ENCODE assay signal across 2 cellular contexts in the genomic region with DNA sequence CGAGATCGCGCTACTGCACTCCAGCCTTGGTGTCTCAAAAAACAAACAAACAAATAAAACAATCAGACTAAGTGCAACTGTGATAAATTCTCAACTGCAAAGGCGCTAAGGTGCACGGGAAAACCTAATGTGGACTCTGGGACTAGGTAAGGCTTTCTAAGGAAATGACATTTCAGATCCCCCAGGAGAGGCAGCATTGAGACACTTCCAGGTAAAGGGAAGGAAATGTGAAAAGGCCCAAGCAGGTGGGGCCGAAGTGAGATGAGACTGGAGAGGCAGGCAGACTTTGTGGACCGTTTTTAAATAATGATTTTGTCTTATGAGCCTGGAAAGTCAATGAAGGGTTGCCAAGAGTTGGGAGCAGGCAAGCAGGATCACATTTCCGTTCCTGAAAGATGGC.
TF ChIP-seq lines count a peak whose summit lies in the region.

No MANE protein-coding gene starts in this region.

TF ChIP-seq in SK-N-SH, 30 proteins besides CTCF, POLR2A, EP300 and RAD21 (continued from another document):
- TF ChIP-seq, protein P1, sequence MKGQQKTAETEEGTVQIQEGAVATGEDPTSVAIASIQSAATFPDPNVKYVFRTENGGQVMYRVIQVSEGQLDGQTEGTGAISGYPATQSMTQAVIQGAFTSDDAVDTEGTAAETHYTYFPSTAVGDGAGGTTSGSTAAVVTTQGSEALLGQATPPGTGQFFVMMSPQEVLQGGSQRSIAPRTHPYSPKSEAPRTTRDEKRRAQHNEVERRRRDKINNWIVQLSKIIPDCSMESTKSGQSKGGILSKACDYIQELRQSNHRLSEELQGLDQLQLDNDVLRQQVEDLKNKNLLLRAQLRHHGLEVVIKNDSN (IDR thresholded peaks at IDR 0.05; ENCODE audit: borderline replicate concordance, low read depth) = no peak
- TF ChIP-seq NRF1 (IDR thresholded peaks at IDR 0.05; ENCODE audit: low read depth, low read length) = no peak
- no peak for TF ChIP-seq GATA2 (CRISPR knock-in tag; IDR thresholded peaks at IDR 0.05)

TF ChIP-seq in SK-N-SH treated with all-trans-retinoic acid at 6 μM for 48 hours, 23 proteins besides CTCF, POLR2A, EP300 and RAD21 (continued from another document):
- TF ChIP-seq, protein P2, sequence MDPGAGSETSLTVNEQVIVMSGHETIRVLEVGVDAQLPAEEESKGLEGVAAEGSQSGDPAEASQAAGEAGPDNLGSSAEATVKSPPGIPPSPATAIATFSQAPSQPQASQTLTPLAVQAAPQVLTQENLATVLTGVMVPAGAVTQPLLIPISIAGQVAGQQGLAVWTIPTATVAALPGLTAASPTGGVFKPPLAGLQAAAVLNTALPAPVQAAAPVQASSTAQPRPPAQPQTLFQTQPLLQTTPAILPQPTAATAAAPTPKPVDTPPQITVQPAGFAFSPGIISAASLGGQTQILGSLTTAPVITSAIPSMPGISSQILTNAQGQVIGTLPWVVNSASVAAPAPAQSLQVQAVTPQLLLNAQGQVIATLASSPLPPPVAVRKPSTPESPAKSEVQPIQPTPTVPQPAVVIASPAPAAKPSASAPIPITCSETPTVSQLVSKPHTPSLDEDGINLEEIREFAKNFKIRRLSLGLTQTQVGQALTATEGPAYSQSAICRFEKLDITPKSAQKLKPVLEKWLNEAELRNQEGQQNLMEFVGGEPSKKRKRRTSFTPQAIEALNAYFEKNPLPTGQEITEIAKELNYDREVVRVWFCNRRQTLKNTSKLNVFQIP (CRISPR knock-in tag; IDR thresholded peaks at IDR 0.05; ENCODE audit: borderline replicate concordance, low read depth) = no peak
- TF ChIP-seq CSDC2 (CRISPR knock-in tag; IDR thresholded peaks at IDR 0.05) = no peak
